ENCODE assay signal across 1 cellular context in the genomic region with DNA sequence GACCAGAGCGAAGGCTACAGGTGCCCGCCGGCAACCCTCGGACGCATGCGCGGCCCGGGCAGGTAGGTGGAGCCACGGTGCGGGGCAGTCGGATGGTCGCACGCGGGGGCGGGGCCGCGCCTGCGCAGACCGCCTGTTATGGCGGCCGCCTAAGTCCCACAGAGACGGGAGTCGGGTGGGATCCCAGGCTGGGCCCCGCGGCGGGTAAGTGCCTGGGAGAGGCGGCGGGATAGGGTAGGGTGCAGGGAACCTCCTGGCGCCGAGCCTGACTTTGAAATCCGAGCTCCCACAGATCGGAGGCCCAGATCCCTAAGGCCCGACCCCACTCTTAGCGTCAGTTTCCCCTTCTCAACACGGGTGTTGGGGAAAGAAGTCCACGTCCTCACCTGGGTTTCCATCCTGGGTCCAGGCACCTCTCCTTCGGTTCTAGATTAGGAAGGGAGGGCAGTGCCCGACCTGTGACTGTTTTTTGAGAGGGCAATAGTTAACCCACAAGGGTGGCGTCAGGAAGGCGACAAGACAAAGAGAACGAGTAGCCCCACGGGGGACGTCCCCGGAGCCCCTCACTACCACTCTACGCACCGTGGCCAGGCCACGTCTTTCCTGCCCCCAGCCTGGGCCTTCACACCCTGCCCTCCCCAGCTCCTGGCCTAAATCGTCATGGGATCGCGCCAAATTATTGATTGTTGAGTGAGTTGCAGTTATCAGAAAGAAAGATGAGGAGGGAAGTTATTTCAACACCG.
A peak's percentile ranks its signal among the peaks of the same experiment; 100 is the strongest.
TF ChIP-seq lines count a peak whose summit lies in the region.

A gene with protein sequence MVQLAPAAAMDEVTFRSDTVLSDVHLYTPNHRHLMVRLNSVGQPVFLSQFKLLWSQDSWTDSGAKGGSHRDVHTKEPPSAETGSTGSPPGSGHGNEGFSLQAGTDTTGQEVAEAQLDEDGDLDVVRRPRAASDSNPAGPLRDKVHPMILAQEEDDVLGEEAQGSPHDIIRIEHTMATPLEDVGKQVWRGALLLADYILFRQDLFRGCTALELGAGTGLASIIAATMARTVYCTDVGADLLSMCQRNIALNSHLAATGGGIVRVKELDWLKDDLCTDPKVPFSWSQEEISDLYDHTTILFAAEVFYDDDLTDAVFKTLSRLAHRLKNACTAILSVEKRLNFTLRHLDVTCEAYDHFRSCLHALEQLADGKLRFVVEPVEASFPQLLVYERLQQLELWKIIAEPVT (plus strand): TSS at position 127 of the 743 bp plus-strand sequence. CDS start 3,968 bp downstream, outside the sequence.

TF ChIP-seq in GM12878, 131 proteins besides CTCF, POLR2A, EP300 and RAD21 (continued from another document):
- TF ChIP-seq HDGF (IDR thresholded peaks at IDR 0.05) (peak; percentile 50; the same call in 1 of the 2 replicates), EGR1 (IDR thresholded peaks at IDR 0.05; ENCODE audit: borderline replicate concordance in 1 of 2, low read depth in 2 of 2, low read length in 2 of 2) (peak in 1 of 2 experiments; percentile 91; a peak in 2 of 3 replicates), RB1 (IDR thresholded peaks at IDR 0.05; ENCODE audit: borderline replicate concordance) (0 out of 2 replicates have a peak, but pooled peaks have one; percentile 46), GATAD2B (conservative IDR thresholded peaks at IDR 0.05; ENCODE audit: low read depth) (peak; percentile 51; the same call in 1 of the 2 replicates), SUZ12 (IDR thresholded peaks at IDR 0.05; ENCODE audit: unreplicated experiment) (no peak), NFXL1 (IDR thresholded peaks at IDR 0.05; ENCODE audit: borderline replicate concordance) (no peak), IKZF1 (conservative IDR thresholded peaks at IDR 0.05) (peak; percentile 72), TCF12 (IDR thresholded peaks at IDR 0.05; ENCODE audit: low read depth, low read length) (no peak), NRF1 (conservative IDR thresholded peaks at IDR 0.05; ENCODE audit: low read depth, low read length) (peak; percentile 92), LARP7 (IDR thresholded peaks at IDR 0.05) (0 out of 2 replicates have a peak, but pooled peaks have one; percentile 38), YY1 (IDR thresholded peaks at IDR 0.05; ENCODE audit: low read depth, low read length) (peak; percentile 96), ZNF622 (IDR thresholded peaks at IDR 0.05) (no peak), RAD51 (IDR thresholded peaks at IDR 0.05) (no peak), BACH1 (IDR thresholded peaks at IDR 0.05; ENCODE audit: borderline replicate concordance) (0 out of 2 replicates have a peak, but pooled peaks have one; percentile 50), PAX5 (IDR thresholded peaks at IDR 0.05; ENCODE audit: borderline replicate concordance, low read depth, low read length) (no peak; the same call in 1 of the 2 replicates), ESRRA (IDR thresholded peaks at IDR 0.05; ENCODE audit: low read length) (no peak), SP1 (IDR thresholded peaks at IDR 0.05; ENCODE audit: low read depth, low read length) (peak; percentile 26), POLR2AphosphoS5 (IDR thresholded peaks at IDR 0.05; ENCODE audit: low read length) (peak; percentile 73), POLR2AphosphoS2 (IDR thresholded peaks at IDR 0.05; ENCODE audit: low read depth, low read length) (peak; percentile 61; the same call in 1 of the 2 replicates)
- TF ChIP-seq, protein P1, sequence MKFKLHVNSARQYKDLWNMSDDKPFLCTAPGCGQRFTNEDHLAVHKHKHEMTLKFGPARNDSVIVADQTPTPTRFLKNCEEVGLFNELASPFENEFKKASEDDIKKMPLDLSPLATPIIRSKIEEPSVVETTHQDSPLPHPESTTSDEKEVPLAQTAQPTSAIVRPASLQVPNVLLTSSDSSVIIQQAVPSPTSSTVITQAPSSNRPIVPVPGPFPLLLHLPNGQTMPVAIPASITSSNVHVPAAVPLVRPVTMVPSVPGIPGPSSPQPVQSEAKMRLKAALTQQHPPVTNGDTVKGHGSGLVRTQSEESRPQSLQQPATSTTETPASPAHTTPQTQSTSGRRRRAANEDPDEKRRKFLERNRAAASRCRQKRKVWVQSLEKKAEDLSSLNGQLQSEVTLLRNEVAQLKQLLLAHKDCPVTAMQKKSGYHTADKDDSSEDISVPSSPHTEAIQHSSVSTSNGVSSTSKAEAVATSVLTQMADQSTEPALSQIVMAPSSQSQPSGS (IDR thresholded peaks at IDR 0.05; ENCODE audit: low read length): no peak
- TF ChIP-seq, protein P2, sequence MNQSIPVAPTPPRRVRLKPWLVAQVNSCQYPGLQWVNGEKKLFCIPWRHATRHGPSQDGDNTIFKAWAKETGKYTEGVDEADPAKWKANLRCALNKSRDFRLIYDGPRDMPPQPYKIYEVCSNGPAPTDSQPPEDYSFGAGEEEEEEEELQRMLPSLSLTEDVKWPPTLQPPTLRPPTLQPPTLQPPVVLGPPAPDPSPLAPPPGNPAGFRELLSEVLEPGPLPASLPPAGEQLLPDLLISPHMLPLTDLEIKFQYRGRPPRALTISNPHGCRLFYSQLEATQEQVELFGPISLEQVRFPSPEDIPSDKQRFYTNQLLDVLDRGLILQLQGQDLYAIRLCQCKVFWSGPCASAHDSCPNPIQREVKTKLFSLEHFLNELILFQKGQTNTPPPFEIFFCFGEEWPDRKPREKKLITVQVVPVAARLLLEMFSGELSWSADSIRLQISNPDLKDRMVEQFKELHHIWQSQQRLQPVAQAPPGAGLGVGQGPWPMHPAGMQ (IDR thresholded peaks at IDR 0.05; ENCODE audit: borderline replicate concordance): no peak
- TF ChIP-seq, protein P3, sequence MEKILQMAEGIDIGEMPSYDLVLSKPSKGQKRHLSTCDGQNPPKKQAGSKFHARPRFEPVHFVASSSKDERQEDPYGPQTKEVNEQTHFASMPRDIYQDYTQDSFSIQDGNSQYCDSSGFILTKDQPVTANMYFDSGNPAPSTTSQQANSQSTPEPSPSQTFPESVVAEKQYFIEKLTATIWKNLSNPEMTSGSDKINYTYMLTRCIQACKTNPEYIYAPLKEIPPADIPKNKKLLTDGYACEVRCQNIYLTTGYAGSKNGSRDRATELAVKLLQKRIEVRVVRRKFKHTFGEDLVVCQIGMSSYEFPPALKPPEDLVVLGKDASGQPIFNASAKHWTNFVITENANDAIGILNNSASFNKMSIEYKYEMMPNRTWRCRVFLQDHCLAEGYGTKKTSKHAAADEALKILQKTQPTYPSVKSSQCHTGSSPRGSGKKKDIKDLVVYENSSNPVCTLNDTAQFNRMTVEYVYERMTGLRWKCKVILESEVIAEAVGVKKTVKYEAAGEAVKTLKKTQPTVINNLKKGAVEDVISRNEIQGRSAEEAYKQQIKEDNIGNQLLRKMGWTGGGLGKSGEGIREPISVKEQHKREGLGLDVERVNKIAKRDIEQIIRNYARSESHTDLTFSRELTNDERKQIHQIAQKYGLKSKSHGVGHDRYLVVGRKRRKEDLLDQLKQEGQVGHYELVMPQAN (conservative IDR thresholded peaks at IDR 0.05): peak; percentile 56
- TF ChIP-seq, protein P4, sequence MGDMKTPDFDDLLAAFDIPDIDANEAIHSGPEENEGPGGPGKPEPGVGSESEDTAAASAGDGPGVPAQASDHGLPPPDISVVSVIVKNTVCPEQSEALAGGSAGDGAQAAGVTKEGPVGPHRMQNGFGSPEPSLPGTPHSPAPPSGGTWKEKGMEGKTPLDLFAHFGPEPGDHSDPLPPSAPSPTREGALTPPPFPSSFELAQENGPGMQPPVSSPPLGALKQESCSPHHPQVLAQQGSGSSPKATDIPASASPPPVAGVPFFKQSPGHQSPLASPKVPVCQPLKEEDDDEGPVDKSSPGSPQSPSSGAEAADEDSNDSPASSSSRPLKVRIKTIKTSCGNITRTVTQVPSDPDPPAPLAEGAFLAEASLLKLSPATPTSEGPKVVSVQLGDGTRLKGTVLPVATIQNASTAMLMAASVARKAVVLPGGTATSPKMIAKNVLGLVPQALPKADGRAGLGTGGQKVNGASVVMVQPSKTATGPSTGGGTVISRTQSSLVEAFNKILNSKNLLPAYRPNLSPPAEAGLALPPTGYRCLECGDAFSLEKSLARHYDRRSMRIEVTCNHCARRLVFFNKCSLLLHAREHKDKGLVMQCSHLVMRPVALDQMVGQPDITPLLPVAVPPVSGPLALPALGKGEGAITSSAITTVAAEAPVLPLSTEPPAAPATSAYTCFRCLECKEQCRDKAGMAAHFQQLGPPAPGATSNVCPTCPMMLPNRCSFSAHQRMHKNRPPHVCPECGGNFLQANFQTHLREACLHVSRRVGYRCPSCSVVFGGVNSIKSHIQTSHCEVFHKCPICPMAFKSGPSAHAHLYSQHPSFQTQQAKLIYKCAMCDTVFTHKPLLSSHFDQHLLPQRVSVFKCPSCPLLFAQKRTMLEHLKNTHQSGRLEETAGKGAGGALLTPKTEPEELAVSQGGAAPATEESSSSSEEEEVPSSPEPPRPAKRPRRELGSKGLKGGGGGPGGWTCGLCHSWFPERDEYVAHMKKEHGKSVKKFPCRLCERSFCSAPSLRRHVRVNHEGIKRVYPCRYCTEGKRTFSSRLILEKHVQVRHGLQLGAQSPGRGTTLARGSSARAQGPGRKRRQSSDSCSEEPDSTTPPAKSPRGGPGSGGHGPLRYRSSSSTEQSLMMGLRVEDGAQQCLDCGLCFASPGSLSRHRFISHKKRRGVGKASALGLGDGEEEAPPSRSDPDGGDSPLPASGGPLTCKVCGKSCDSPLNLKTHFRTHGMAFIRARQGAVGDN (IDR thresholded peaks at IDR 0.05): 0 out of 2 replicates have a peak, but pooled peaks have one; percentile 11
- TF ChIP-seq, protein P5, sequence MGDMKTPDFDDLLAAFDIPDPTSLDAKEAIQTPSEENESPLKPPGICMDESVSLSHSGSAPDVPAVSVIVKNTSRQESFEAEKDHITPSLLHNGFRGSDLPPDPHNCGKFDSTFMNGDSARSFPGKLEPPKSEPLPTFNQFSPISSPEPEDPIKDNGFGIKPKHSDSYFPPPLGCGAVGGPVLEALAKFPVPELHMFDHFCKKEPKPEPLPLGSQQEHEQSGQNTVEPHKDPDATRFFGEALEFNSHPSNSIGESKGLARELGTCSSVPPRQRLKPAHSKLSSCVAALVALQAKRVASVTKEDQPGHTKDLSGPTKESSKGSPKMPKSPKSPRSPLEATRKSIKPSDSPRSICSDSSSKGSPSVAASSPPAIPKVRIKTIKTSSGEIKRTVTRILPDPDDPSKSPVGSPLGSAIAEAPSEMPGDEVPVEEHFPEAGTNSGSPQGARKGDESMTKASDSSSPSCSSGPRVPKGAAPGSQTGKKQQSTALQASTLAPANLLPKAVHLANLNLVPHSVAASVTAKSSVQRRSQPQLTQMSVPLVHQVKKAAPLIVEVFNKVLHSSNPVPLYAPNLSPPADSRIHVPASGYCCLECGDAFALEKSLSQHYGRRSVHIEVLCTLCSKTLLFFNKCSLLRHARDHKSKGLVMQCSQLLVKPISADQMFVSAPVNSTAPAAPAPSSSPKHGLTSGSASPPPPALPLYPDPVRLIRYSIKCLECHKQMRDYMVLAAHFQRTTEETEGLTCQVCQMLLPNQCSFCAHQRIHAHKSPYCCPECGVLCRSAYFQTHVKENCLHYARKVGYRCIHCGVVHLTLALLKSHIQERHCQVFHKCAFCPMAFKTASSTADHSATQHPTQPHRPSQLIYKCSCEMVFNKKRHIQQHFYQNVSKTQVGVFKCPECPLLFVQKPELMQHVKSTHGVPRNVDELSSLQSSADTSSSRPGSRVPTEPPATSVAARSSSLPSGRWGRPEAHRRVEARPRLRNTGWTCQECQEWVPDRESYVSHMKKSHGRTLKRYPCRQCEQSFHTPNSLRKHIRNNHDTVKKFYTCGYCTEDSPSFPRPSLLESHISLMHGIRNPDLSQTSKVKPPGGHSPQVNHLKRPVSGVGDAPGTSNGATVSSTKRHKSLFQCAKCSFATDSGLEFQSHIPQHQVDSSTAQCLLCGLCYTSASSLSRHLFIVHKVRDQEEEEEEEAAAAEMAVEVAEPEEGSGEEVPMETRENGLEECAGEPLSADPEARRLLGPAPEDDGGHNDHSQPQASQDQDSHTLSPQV (IDR thresholded peaks at IDR 0.05): no peak
